ENCODE assay signal across 14 cellular contexts in the genomic region with DNA sequence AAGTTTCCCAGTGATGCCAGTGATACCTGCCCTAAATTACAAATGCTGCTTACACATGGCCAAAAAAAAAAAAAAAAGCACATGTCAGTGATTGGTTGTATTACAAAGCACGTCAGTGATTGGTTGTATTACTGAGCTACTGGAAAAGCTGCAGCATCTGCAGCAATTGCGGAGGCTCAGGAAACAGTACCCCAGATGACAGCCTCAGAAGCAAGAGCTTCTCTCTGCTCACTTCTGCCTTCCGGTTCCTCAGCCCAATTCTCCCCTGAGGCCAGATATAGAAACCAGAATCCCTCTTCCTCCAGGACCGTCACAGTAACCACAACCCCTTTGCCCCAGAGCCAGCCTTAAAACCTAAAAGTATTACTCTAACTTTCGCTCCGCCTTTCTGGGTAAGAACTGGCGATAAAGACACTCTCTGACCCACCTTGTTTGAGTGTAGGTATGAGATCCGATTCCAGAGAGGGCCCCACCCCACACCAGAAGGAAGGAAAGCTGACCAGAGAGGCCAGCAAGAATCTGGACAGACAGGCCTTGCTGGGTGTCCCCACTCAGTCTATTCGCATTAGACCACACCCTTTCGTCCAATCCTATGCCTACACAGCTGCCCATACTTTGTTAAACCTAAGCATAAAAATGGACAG.
DNase-seq lines count a peak whose midpoint lies in the region; ATAC-seq and TF ChIP-seq lines count a peak whose summit lies in the region.
"Had no signal": no experiment of that assay in that cellular context is flagged by ENCODE, and none has a peak within 500 bp of the region (broad histone marks: within the 10 kb centered on the region; RNA-seq: fewer than 3 reads in every experiment).

No MANE protein-coding gene starts in this region.

- no peaks in the 10 kb centered on the region for H3K4me1 ChIP-seq in left lung
- H3K4me1 ChIP-seq: heart left ventricle had no signal

- ATAC-seq in GM18498 (IDR thresholded peaks at IDR 0.05; ENCODE audit: unreplicated experiment) (peak; percentile 50), GM21786 (IDR thresholded peaks at IDR 0.05; ENCODE audit: unreplicated experiment) (peak; percentile 69), HG03520 (IDR thresholded peaks at IDR 0.05; ENCODE audit: unreplicated experiment) (peak; percentile 60), left lung (peak; percentile 94), left ventricle myocardium superior (no peak), left lobe of liver (no peak)
- ATAC-seq: heart left ventricle had no signal

- no peak overlapping the region for H3K4me3 ChIP-seq in left lung
- H3K4me3 ChIP-seq: heart left ventricle, upper lobe of left lung had no signal

- intact Hi-C loops in left lung (cut with DNase I): no loop called here
- intact Hi-C loops in left ventricle myocardium superior (cut with micrococcal nuclease): no loop called here

- DNase-seq in left lung (peak in 1 of 2 donors; percentile 52), left ventricle myocardium superior (no peak), NCI-H524 treated with DMSO at 0.1 percent for 48 hours (lab: John Stamatoyannopoulos, UW) (no peak), NCI-H1048 (lab: John Stamatoyannopoulos, UW) (no peak), left lobe of liver (ENCODE audit: low spot score) (no peak)
- DNase-seq: activated CD4-positive, CD25-positive, alpha-beta regulatory T cell; central memory CD4-positive, alpha-beta T cell; DMS153; heart left ventricle; naive B cell had no signal

- H3K36me3 ChIP-seq in left lung: no peaks in the 10 kb centered on the region
- H3K36me3 ChIP-seq: heart left ventricle, upper lobe of left lung had no signal

- no peaks in the 10 kb centered on the region for H3K27me3 ChIP-seq in left lung
- H3K27me3 ChIP-seq: heart left ventricle, upper lobe of left lung had no signal

- no peaks in the 10 kb centered on the region for H3K9me3 ChIP-seq in left lung
- H3K9me3 ChIP-seq: heart left ventricle, upper lobe of left lung had no signal

- no peak for TF ChIP-seq CTCF in left lung (IDR thresholded peaks at IDR 0.05)

- H3K27ac ChIP-seq in left lung: no peak overlapping the region
- H3K27ac ChIP-seq: heart left ventricle, upper lobe of left lung had no signal

Comparison
In these comparisons a context has a peak if more than half of its experiments do, and no peak if none do; other contexts are left out.
1. ATAC-seq: peak in GM18498 (single experiment), GM21786 (single experiment), HG03520 (single experiment) and left lung (single experiment); none in left ventricle myocardium superior (single experiment) and left lobe of liver (single experiment).